13 cellular contexts compared by ENCODE assay signal in genomic region chr2:62287335-62287734, GRCh38.
"Had no signal": no experiment of that assay in that cellular context is flagged by ENCODE, and none has a peak within 500 bp of the region (broad histone marks: within the 10 kb centered on the region; RNA-seq: fewer than 3 reads in every experiment).

No MANE protein-coding gene starts in this region.

- H3K79me2 ChIP-seq: hepatocyte, parathyroid adenoma had no signal

- H3K9me3 ChIP-seq: suprapubic skin had no signal

- H3K9ac ChIP-seq: neural progenitor cell, parathyroid adenoma had no signal

- FAIRE-seq: bronchial epithelial cell, kidney, small intestine had no signal

- ATAC-seq: gastroesophageal sphincter had no signal

- H3K27me3 ChIP-seq: gastroesophageal sphincter, hepatocyte, neural progenitor cell, suprapubic skin had no signal

- H3K36me3 ChIP-seq: gastroesophageal sphincter, neural progenitor cell, suprapubic skin had no signal

- H3K4me3 Mint-ChIP-seq: neural progenitor cell, type B pancreatic cell had no signal

- H3K27ac Mint-ChIP-seq: neural progenitor cell had no signal

- H3K4me3 ChIP-seq: gastroesophageal sphincter, hepatocyte, neural progenitor cell, suprapubic skin had no signal

- DNase-seq: activated naive CD8-positive, alpha-beta T cell treated with anti-CD3 and anti-CD28 coated beads, Interleukin-2, amount 10 ng/mL, durations not matched to agents 7 days and 5 days; mesendoderm; retina had no signal

- H3K4me1 ChIP-seq: neural progenitor cell had no signal

- H3K4me2 ChIP-seq: hepatocyte, neural progenitor cell had no signal

- H3K27me3 Mint-ChIP-seq: activated naive CD8-positive, alpha-beta T cell treated with anti-CD3 and anti-CD28 coated beads, Interleukin-2, amount 10 ng/mL, durations not matched to agents 7 days and 5 days; type B pancreatic cell had no signal

- H2AFZ ChIP-seq: hepatocyte, neural progenitor cell, parathyroid adenoma had no signal

- H3K27ac ChIP-seq: epithelial cell of prostate, gastroesophageal sphincter, hepatocyte, neural progenitor cell, parathyroid adenoma, suprapubic skin had no signal

- H3K36me3 Mint-ChIP-seq: type B pancreatic cell had no signal
